13 cellular contexts compared by ENCODE assay signal in the genomic region with DNA sequence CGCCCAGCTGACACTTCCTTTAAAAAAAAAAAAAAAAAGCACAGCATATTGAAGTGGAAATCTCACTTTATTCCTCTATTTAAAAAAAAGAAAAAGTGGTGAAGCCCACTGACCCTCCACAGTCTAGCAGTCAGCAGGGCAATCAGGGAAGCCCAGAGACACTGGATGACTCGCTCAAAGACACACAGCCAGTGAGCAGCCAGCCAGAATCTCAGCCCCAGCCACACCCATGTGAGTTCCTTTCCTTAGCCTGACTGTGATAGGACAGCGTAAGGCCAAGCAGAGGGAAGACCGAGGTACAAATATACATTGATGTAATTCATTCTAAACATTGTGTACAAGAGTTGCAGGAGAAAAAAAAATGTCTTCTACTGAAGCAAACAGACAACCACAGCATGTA. TPM values are rescaled to one million over a fixed set of nuclear protein-coding genes. Genes with fewer than 3 reads are reported as not detected.
DNase-seq lines count a peak whose midpoint lies in the region; ATAC-seq, FAIRE-seq and TF ChIP-seq lines count a peak whose summit lies in the region.
"Had no signal": no experiment of that assay in that cellular context is flagged by ENCODE, and none has a peak within 500 bp of the region (broad histone marks: within the 10 kb centered on the region; RNA-seq: fewer than 3 reads in every experiment).

No MANE protein-coding gene starts in this region.

- no peak for FAIRE-seq in small intestine (lab: Jason Lieb, UNC)

- TF ChIP-seq CTCF in Caco-2 (IDR thresholded peaks at IDR 0.05; ENCODE audit: insufficient read depth in 1 of 2, low read depth in 1 of 2, low read length in 1 of 2, severe bottlenecking in 1 of 2, unreplicated experiment in 1 of 2) = no peak
- no peak for TF ChIP-seq CTCF in BE2C (IDR thresholded peaks at IDR 0.05; ENCODE audit: low read depth, low read length)

- peak; percentile 29 for DNase-seq in activated naive CD4-positive, alpha-beta T cell treated with Interleukin-2 at 50 U/mL for 16 hours
- DNase-seq in activated naive CD4-positive, alpha-beta T cell treated with anti-CD3 and anti-CD28 coated beads, Interleukin-2, amount 50 U/mL, for 16 hours = no peak
- no peak for DNase-seq in T-helper 2 cell treated with Interferon-gamma antibody and Interleukin-4, amounts not matched to agents 5 μg/mL and 100 μg/mL, for 36 hours (ENCODE audit: low spot score)
- peak; percentile 44 for DNase-seq in small intestine
- no peak for DNase-seq in Caco-2
- DNase-seq in BE2C = no peak
- DNase-seq: NCI-H1105, occipital lobe had no signal

- no peaks in the 10 kb centered on the region for H3K27me3 Mint-ChIP-seq in T-helper 2 cell treated with Interferon-gamma antibody and Interleukin-4, amounts not matched to agents 5 μg/mL and 100 μg/mL, for 36 hours (ENCODE audit: low read depth)
- H3K27me3 Mint-ChIP-seq in dendritic cell treated with granulocyte-macrophage colony-stimulating factor and Interleukin-4, amounts not matched to agents 40 ng/mL and 50 ng/mL, for 4 days = no peaks in the 10 kb centered on the region
- H3K27me3 Mint-ChIP-seq in Caco-2 (ENCODE audit: insufficient read depth, unreplicated experiment) = no peaks in the 10 kb centered on the region

- POLR2A ChIA-PET in Caco-2 (lab: Charles Lee) = no interaction called here

- H3K4me3 Mint-ChIP-seq in T-helper 2 cell treated with Interferon-gamma antibody and Interleukin-4, amounts not matched to agents 5 μg/mL and 100 μg/mL, for 36 hours = peak overlapping the region; percentile 71
- peak overlapping the region; percentile 70 for H3K4me3 Mint-ChIP-seq in dendritic cell treated with granulocyte-macrophage colony-stimulating factor and Interleukin-4, amounts not matched to agents 40 ng/mL and 50 ng/mL, for 4 days
- no peak overlapping the region for H3K4me3 Mint-ChIP-seq in Caco-2 (ENCODE audit: unreplicated experiment)

- H3K27ac Mint-ChIP-seq in T-helper 2 cell treated with Interferon-gamma antibody and Interleukin-4, amounts not matched to agents 5 μg/mL and 100 μg/mL, for 36 hours = peak overlapping the region; percentile 69
- H3K27ac Mint-ChIP-seq in dendritic cell treated with granulocyte-macrophage colony-stimulating factor and Interleukin-4, amounts not matched to agents 40 ng/mL and 50 ng/mL, for 4 days = peak overlapping the region; percentile 93
- H3K27ac Mint-ChIP-seq in Caco-2 (ENCODE audit: unreplicated experiment) = no peak overlapping the region

- H3K4me1 ChIP-seq in small intestine (ENCODE audit: control insufficient read depth in 2 of 2, insufficient read depth in 1 of 2, low read depth in 1 of 2, low read length in 1 of 2) = peaks cover 3 to 21% of the 10 kb centered on the region in 2 donors
- peaks cover 12% of the 10 kb centered on the region; the same call in 1 of the 2 replicates for H3K4me1 ChIP-seq in Caco-2
- H3K4me1 ChIP-seq in BE2C = no peaks in the 10 kb centered on the region

- CTCF ChIA-PET in Caco-2 (lab: Charles Lee) = no interaction called here

- ATAC-seq in GM18867 (IDR thresholded peaks at IDR 0.05; ENCODE audit: unreplicated experiment) = no peak

- peak overlapping the region in 1 of 2 donors; percentile 53 for H3K27ac ChIP-seq in small intestine (ENCODE audit: low read depth in 1 of 2, low read length in 1 of 2)
- H3K27ac ChIP-seq: BLaER1, hepatocyte had no signal

- H3K4me1 Mint-ChIP-seq in T-helper 2 cell treated with Interferon-gamma antibody and Interleukin-4, amounts not matched to agents 5 μg/mL and 100 μg/mL, for 36 hours (ENCODE audit: low read depth) = peaks cover 85% of the 10 kb centered on the region
- H3K4me1 Mint-ChIP-seq in dendritic cell treated with granulocyte-macrophage colony-stimulating factor and Interleukin-4, amounts not matched to agents 40 ng/mL and 50 ng/mL, for 4 days (ENCODE audit: low read depth) = peaks cover 76% of the 10 kb centered on the region
- H3K4me1 Mint-ChIP-seq in Caco-2 (ENCODE audit: low read depth, unreplicated experiment) = peaks cover 4% of the 10 kb centered on the region

- H3K27me3 ChIP-seq in small intestine (ENCODE audit: control insufficient read depth in 2 of 2, insufficient read depth in 2 of 2, low read length in 2 of 2) = no peaks in the 10 kb centered on the region
- no peaks in the 10 kb centered on the region for H3K27me3 ChIP-seq in Caco-2 (replicated peaks; ENCODE audit: control insufficient read depth, insufficient read depth, low read length)
- no peaks in the 10 kb centered on the region for H3K27me3 ChIP-seq in BE2C
- H3K27me3 ChIP-seq: BLaER1, hepatocyte had no signal

- 68 to 79% (median 75%) methylated on average over 4 of the region's 4 CpGs for WGBS in small intestine, 3 donors

- H3K4me3 ChIP-seq in small intestine (ENCODE audit: low read depth in 1 of 2, low read length in 2 of 2) (no peak overlapping the region), Caco-2 (ENCODE audit: low read depth, low read length) (no peak overlapping the region), BE2C (ENCODE audit: low read depth, low read length) (no peak overlapping the region)
- H3K4me3 ChIP-seq: BLaER1, coronary artery, hepatocyte had no signal

- H3K36me3 ChIP-seq in small intestine (ENCODE audit: control insufficient read depth in 2 of 2, insufficient read depth in 2 of 2, low read length in 2 of 2) (peaks cover 0 to 6% of the 10 kb centered on the region in 2 donors), Caco-2 (ENCODE audit: control insufficient read depth, insufficient read depth, low read length) (peaks cover 2% of the 10 kb centered on the region), BE2C (peaks cover 36% of the 10 kb centered on the region)

- BruUV-seq in Caco-2 (replicated peaks; lab: Mats Ljungman, UMichigan) = no TSS peak

- H3K9me3 ChIP-seq in small intestine (ENCODE audit: control insufficient read depth, low read depth) (no peaks in the 10 kb centered on the region), Caco-2 (peaks cover 4% of the 10 kb centered on the region; the same call in 1 of the 2 replicates), BE2C (no peaks in the 10 kb centered on the region)

- intact Hi-C loops in dendritic cell treated with granulocyte-macrophage colony-stimulating factor and Interleukin-4, amounts not matched to agents 40 ng/mL and 50 ng/mL, for 4 days (cut with micrococcal nuclease) = loop anchor here (1.0 kb wide), 1 partner anchor 8 kb away; no protein-coding TSS in a partner anchor
- intact Hi-C loops in Caco-2 (cut with micrococcal nuclease; ENCODE audit: unreplicated experiment) = no loop called here

- peaks cover 7% of the 10 kb centered on the region for H3K9me3 Mint-ChIP-seq in T-helper 2 cell treated with Interferon-gamma antibody and Interleukin-4, amounts not matched to agents 5 μg/mL and 100 μg/mL, for 36 hours
- no peaks in the 10 kb centered on the region for H3K9me3 Mint-ChIP-seq in dendritic cell treated with granulocyte-macrophage colony-stimulating factor and Interleukin-4, amounts not matched to agents 40 ng/mL and 50 ng/mL, for 4 days
- peaks cover 9% of the 10 kb centered on the region for H3K9me3 Mint-ChIP-seq in Caco-2 (ENCODE audit: unreplicated experiment)

- peaks cover 47% of the 10 kb centered on the region for H3K36me3 Mint-ChIP-seq in T-helper 2 cell treated with Interferon-gamma antibody and Interleukin-4, amounts not matched to agents 5 μg/mL and 100 μg/mL, for 36 hours (ENCODE audit: low read depth)
- peaks cover 31% of the 10 kb centered on the region for H3K36me3 Mint-ChIP-seq in dendritic cell treated with granulocyte-macrophage colony-stimulating factor and Interleukin-4, amounts not matched to agents 40 ng/mL and 50 ng/mL, for 4 days (ENCODE audit: low read depth)
- peaks cover 22% of the 10 kb centered on the region for H3K36me3 Mint-ChIP-seq in Caco-2 (ENCODE audit: insufficient read depth, unreplicated experiment)

RNA-seq across cellular contexts. Expression of a gene that starts 22.5 kb away (rescaled TPM):
- polyA plus RNA-seq in small intestine = 10 to 100 TPM; 52.3 to 78.1 (median 61.0) TPM
- total RNA-seq in Caco-2 (2022) = 110 and 112 TPM in 2 replicates
- 164 TPM for polyA plus RNA-seq in BE2C (2012; ENCODE audit: insufficient read depth, insufficient read length, low read depth)

Comparison
In these comparisons a context has a peak if more than half of its experiments do, and no peak if none do; other contexts are left out.
1. DNase-seq: peak in activated naive CD4-positive, alpha-beta T cell treated with Interleukin-2 at 50 U/mL for 16 hours (single experiment) and small intestine (single experiment); none in activated naive CD4-positive, alpha-beta T cell treated with anti-CD3 and anti-CD28 coated beads, Interleukin-2, amount 50 U/mL, for 16 hours (single experiment), T-helper 2 cell treated with Interferon-gamma antibody and Interleukin-4, amounts not matched to agents 5 μg/mL and 100 μg/mL, for 36 hours (single experiment), Caco-2 (0 of 2) and BE2C (single experiment).